ENCODE assay signal across 1 cellular context in the genomic region with DNA sequence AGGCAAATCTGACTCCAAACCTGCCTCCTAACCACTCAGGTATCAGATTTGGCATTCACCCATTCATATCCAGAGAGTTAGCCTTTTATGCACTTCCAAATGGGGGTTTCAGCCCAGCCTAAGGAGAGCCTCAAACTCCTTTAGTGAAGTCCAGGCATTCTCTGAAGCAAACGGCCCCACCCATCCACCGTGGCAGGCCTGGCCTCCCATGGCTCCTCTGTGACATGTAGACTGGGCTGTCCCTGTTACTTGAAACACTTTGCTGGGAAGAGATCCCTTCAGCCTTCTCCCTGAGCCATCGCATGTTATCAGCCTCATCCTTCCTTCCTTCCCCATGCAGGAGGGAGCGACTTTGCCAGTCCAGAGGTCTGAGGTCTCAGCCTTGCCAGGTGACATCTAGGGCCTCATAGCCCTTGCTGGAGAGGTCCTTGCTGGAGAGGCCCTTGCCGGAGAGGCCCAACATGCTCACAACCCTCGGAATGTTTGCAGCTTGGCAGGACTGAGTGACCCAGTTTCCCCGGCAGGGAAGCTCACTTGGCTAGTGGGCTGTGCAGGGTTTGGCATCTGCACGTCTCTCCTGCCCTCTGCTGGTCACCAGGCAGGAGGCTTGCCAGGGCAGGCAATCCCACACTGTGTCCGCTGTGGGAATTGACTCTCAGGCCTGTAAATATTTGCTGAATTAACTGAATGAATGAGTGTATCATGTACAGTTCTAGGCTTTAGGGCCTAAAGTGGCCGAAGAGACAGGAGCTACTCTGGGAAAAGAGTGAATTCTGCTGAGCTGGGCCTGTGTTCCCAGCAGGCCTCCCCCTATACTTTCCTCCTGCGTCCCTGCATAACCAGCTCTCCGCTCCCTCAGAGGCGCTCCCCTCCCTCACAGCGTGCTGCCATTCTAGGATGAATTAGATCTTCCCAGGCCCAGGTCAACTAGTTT.
TF ChIP-seq lines count a peak whose summit lies in the region.

No MANE protein-coding gene starts in this region.

TF ChIP-seq in GM23338, 12 proteins besides CTCF, POLR2A, EP300 and RAD21 (continued from another document):
- TF ChIP-seq, protein P1, sequence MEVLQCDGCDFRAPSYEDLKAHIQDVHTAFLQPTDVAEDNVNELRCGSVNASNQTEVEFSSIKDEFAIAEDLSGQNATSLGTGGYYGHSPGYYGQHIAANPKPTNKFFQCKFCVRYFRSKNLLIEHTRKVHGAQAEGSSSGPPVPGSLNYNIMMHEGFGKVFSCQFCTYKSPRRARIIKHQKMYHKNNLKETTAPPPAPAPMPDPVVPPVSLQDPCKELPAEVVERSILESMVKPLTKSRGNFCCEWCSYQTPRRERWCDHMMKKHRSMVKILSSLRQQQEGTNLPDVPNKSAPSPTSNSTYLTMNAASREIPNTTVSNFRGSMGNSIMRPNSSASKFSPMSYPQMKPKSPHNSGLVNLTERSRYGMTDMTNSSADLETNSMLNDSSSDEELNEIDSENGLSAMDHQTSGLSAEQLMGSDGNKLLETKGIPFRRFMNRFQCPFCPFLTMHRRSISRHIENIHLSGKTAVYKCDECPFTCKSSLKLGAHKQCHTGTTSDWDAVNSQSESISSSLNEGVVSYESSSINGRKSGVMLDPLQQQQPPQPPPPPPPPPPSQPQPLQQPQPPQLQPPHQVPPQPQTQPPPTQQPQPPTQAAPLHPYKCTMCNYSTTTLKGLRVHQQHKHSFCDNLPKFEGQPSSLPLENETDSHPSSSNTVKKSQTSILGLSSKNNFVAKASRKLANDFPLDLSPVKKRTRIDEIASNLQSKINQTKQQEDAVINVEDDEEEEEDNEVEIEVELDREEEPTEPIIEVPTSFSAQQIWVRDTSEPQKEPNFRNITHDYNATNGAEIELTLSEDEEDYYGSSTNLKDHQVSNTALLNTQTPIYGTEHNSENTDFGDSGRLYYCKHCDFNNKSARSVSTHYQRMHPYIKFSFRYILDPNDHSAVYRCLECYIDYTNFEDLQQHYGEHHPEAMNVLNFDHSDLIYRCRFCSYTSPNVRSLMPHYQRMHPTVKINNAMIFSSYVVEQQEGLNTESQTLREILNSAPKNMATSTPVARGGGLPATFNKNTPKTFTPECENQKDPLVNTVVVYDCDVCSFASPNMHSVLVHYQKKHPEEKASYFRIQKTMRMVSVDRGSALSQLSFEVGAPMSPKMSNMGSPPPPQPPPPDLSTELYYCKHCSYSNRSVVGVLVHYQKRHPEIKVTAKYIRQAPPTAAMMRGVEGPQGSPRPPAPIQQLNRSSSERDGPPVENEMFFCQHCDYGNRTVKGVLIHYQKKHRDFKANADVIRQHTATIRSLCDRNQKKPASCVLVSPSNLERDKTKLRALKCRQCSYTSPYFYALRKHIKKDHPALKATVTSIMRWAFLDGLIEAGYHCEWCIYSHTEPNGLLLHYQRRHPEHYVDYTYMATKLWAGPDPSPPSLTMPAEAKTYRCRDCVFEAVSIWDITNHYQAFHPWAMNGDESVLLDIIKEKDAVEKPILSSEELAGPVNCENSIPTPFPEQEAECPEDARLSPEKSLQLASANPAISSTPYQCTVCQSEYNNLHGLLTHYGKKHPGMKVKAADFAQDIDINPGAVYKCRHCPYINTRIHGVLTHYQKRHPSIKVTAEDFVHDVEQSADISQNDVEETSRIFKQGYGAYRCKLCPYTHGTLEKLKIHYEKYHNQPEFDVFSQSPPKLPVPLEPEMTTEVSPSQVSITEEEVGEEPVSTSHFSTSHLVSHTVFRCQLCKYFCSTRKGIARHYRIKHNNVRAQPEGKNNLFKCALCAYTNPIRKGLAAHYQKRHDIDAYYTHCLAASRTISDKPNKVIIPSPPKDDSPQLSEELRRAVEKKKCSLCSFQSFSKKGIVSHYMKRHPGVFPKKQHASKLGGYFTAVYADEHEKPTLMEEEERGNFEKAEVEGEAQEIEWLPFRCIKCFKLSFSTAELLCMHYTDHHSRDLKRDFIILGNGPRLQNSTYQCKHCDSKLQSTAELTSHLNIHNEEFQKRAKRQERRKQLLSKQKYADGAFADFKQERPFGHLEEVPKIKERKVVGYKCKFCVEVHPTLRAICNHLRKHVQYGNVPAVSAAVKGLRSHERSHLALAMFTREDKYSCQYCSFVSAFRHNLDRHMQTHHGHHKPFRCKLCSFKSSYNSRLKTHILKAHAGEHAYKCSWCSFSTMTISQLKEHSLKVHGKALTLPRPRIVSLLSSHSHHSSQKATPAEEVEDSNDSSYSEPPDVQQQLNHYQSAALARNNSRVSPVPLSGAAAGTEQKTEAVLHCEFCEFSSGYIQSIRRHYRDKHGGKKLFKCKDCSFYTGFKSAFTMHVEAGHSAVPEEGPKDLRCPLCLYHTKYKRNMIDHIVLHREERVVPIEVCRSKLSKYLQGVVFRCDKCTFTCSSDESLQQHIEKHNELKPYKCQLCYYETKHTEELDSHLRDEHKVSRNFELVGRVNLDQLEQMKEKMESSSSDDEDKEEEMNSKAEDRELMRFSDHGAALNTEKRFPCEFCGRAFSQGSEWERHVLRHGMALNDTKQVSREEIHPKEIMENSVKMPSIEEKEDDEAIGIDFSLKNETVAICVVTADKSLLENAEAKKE (CRISPR knock-in tag; IDR thresholded peaks at IDR 0.05) = no peak
- TF ChIP-seq, protein P2, sequence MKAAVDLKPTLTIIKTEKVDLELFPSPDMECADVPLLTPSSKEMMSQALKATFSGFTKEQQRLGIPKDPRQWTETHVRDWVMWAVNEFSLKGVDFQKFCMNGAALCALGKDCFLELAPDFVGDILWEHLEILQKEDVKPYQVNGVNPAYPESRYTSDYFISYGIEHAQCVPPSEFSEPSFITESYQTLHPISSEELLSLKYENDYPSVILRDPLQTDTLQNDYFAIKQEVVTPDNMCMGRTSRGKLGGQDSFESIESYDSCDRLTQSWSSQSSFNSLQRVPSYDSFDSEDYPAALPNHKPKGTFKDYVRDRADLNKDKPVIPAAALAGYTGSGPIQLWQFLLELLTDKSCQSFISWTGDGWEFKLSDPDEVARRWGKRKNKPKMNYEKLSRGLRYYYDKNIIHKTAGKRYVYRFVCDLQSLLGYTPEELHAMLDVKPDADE (IDR thresholded peaks at IDR 0.05) = no peak
- TF ChIP-seq, protein P3, sequence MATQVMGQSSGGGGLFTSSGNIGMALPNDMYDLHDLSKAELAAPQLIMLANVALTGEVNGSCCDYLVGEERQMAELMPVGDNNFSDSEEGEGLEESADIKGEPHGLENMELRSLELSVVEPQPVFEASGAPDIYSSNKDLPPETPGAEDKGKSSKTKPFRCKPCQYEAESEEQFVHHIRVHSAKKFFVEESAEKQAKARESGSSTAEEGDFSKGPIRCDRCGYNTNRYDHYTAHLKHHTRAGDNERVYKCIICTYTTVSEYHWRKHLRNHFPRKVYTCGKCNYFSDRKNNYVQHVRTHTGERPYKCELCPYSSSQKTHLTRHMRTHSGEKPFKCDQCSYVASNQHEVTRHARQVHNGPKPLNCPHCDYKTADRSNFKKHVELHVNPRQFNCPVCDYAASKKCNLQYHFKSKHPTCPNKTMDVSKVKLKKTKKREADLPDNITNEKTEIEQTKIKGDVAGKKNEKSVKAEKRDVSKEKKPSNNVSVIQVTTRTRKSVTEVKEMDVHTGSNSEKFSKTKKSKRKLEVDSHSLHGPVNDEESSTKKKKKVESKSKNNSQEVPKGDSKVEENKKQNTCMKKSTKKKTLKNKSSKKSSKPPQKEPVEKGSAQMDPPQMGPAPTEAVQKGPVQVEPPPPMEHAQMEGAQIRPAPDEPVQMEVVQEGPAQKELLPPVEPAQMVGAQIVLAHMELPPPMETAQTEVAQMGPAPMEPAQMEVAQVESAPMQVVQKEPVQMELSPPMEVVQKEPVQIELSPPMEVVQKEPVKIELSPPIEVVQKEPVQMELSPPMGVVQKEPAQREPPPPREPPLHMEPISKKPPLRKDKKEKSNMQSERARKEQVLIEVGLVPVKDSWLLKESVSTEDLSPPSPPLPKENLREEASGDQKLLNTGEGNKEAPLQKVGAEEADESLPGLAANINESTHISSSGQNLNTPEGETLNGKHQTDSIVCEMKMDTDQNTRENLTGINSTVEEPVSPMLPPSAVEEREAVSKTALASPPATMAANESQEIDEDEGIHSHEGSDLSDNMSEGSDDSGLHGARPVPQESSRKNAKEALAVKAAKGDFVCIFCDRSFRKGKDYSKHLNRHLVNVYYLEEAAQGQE (IDR thresholded peaks at IDR 0.05; ENCODE audit: unreplicated experiment) = no peak
- TF ChIP-seq CREB1 (CRISPR knock-in tag; IDR thresholded peaks at IDR 0.05; ENCODE audit: low read depth) (no peak), POLR2AphosphoS5 (IDR thresholded peaks at IDR 0.05; ENCODE audit: low read depth) (no peak), EZH2 (IDR thresholded peaks at IDR 0.05; ENCODE audit: low read depth, unreplicated experiment) (no peak), ZNF114 (CRISPR knock-in tag; IDR thresholded peaks at IDR 0.05) (no peak), JUNB (IDR thresholded peaks at IDR 0.05; ENCODE audit: unreplicated experiment) (no peak)
